Comparison of ENCODE assay signal across 8 cellular contexts in genomic region chr4:153345011-153345981, GRCh38. TPM values are rescaled to one million over a fixed set of nuclear protein-coding genes. Genes with fewer than 3 reads are reported as not detected.
DNase-seq lines count a peak whose midpoint lies in the region; ATAC-seq and TF ChIP-seq lines count a peak whose summit lies in the region.

No MANE protein-coding gene starts in this region.

- peaks cover 66% of the 10 kb centered on the region for H3K79me2 ChIP-seq in OCI-LY7 (ENCODE audit: insufficient read depth, low read depth, low read length)

- TF ChIP-seq EP300 in ovary (IDR thresholded peaks at IDR 0.05), result no peak
- no peak for TF ChIP-seq EP300 in upper lobe of left lung (IDR thresholded peaks at IDR 0.05)

- H3K4me3 ChIP-seq in CD4-positive, alpha-beta memory T cell (ENCODE audit: low read length in 2 of 2), result peak overlapping the region; percentile 86
- H3K4me3 ChIP-seq in OCI-LY7 (ENCODE audit: low read depth, low read length, poor library complexity, severe bottlenecking) (peak overlapping the region; percentile 87), ovary (peak overlapping the region; percentile 68), upper lobe of left lung (peak overlapping the region; percentile 60 to 96 (median 71))

- H3K4me2 ChIP-seq in OCI-LY7 (ENCODE audit: low read length), result peak overlapping the region; percentile 92

- H2AFZ ChIP-seq in OCI-LY7 (ENCODE audit: low read length), result no peak overlapping the region

- H3K36me3 Mint-ChIP-seq in CD4-positive, alpha-beta memory T cell, result peaks cover 0 to 3% of the 10 kb centered on the region in 2 donors
- H3K36me3 Mint-ChIP-seq in activated T-cell treated with anti-CD3 and anti-CD28 coated beads, Interleukin-2, amount 50 U/mL, for 72 hours (ENCODE audit: insufficient read depth in 2 of 2), result peaks cover 2 to 5% of the 10 kb centered on the region in 2 donors

- H3K4me1 Mint-ChIP-seq in CD4-positive, alpha-beta memory T cell, result peaks cover 9 to 28% (median 21%) of the 10 kb centered on the region in 4 donors
- peaks cover 42% of the 10 kb centered on the region for H3K4me1 Mint-ChIP-seq in activated T-cell treated with anti-CD3 and anti-CD28 coated beads, Interleukin-2, amount 50 U/mL, for 72 hours (ENCODE audit: low read depth)

- DNase-seq in CD4-positive, alpha-beta memory T cell, result peak; percentile 39 to 56 (median 52)
- DNase-seq in OCI-LY7 (ENCODE audit: low spot score) (peak; percentile 97), foreskin keratinocyte (peak; percentile 42 to 62), ovary (peak in 3 of 5 donors; percentile 12 to 44 (median 33)), upper lobe of left lung (peak in 1 of 2 donors; percentile 43)
- DNase-seq in activated T-cell treated with anti-CD3 and anti-CD28 coated beads, Interleukin-2, amount 50 U/mL, for 72 hours, result peak; percentile 55 to 56

- H3K27ac Mint-ChIP-seq in CD4-positive, alpha-beta memory T cell, result peak overlapping the region in 6 of 7 donors; percentile 7 to 86 (median 73)
- peak overlapping the region; percentile 62 for H3K27ac Mint-ChIP-seq in activated T-cell treated with anti-CD3 and anti-CD28 coated beads, Interleukin-2, amount 50 U/mL, for 72 hours

- intact Hi-C loops in CD4-positive, alpha-beta memory T cell (cut with micrococcal nuclease), result loop anchor here (1.0 to 10.0 kb wide), 5 partner anchors 123 to 1280 kb away; no protein-coding TSS in a partner anchor
- intact Hi-C loops in OCI-LY7 (cut with micrococcal nuclease; ENCODE audit: unreplicated experiment), result loop anchor here (1.0 to 2.0 kb wide), 3 partner anchors 81 to 122 kb away; no protein-coding TSS in a partner anchor
- intact Hi-C loops in ovary (cut with DNase I), result loop anchor here in 2 of 4 donors (2.0 to 10.0 kb wide), 4 partner anchors 110 to 232 kb away; partner anchors contain the start of gene TMEM131L (in 1 of the 2)

- H3K27me3 ChIP-seq in CD4-positive, alpha-beta memory T cell (ENCODE audit: insufficient read depth, low read length), result no peaks in the 10 kb centered on the region
- H3K27me3 ChIP-seq in foreskin keratinocyte, result no peaks in the 10 kb centered on the region
- H3K27me3 ChIP-seq in ovary, result no peaks in the 10 kb centered on the region
- no peaks in the 10 kb centered on the region for H3K27me3 ChIP-seq in upper lobe of left lung

- no peaks in the 10 kb centered on the region for H3K9me3 ChIP-seq in CD4-positive, alpha-beta memory T cell (ENCODE audit: control insufficient read depth in 1 of 2, low read length in 2 of 2)
- H3K9me3 ChIP-seq in OCI-LY7 (ENCODE audit: low read length) (no peaks in the 10 kb centered on the region), ovary (no peaks in the 10 kb centered on the region), upper lobe of left lung (no peaks in the 10 kb centered on the region)

- peak; percentile 34 for ATAC-seq in GM19438 (IDR thresholded peaks at IDR 0.05; ENCODE audit: low read depth, unreplicated experiment)
- peak; percentile 16 for ATAC-seq in HG03558 (IDR thresholded peaks at IDR 0.05; ENCODE audit: extremely low read depth, unreplicated experiment)
- ATAC-seq in activated T-cell treated with anti-CD3 and anti-CD28 coated beads, Interleukin-2, amount 50 U/mL, for 72 hours (replicated peaks in 1 of 2), result peak; percentile 44 to 54
- ATAC-seq in foreskin keratinocyte, result peak; percentile 63
- peak; percentile 64 to 71 for ATAC-seq in upper lobe of left lung (ENCODE audit: low FRiP score in 2 of 2)

- peaks cover 0 to 1% (median 0%) of the 10 kb centered on the region in 8 donors for H3K9me3 Mint-ChIP-seq in CD4-positive, alpha-beta memory T cell
- no peaks in the 10 kb centered on the region for H3K9me3 Mint-ChIP-seq in activated T-cell treated with anti-CD3 and anti-CD28 coated beads, Interleukin-2, amount 50 U/mL, for 72 hours

- H3K4me1 ChIP-seq in CD4-positive, alpha-beta memory T cell (ENCODE audit: insufficient read depth, low read length), result peaks cover 13% of the 10 kb centered on the region
- peaks cover 84% of the 10 kb centered on the region for H3K4me1 ChIP-seq in OCI-LY7 (ENCODE audit: insufficient read depth, low read length, poor library complexity, severe bottlenecking)
- peaks cover 12% of the 10 kb centered on the region for H3K4me1 ChIP-seq in foreskin keratinocyte
- no peaks in the 10 kb centered on the region for H3K4me1 ChIP-seq in ovary (ENCODE audit: insufficient read depth)
- H3K4me1 ChIP-seq in upper lobe of left lung, result peaks cover 12 to 27% (median 16%) of the 10 kb centered on the region in 4 donors

- no peaks in the 10 kb centered on the region for H3K27me3 Mint-ChIP-seq in CD4-positive, alpha-beta memory T cell
- H3K27me3 Mint-ChIP-seq in activated T-cell treated with anti-CD3 and anti-CD28 coated beads, Interleukin-2, amount 50 U/mL, for 72 hours (ENCODE audit: low read depth), result no peaks in the 10 kb centered on the region

- peak overlapping the region; percentile 54 for H3K27ac ChIP-seq in CD4-positive, alpha-beta memory T cell (ENCODE audit: low read depth, low read length)
- H3K27ac ChIP-seq in OCI-LY7 (ENCODE audit: low read depth, low read length, poor library complexity, severe bottlenecking) (peak overlapping the region; percentile 100), foreskin keratinocyte (peak overlapping the region; percentile 83), ovary (no peak overlapping the region), upper lobe of left lung (peak overlapping the region in 1 of 4 donors; percentile 50)

- no peak for TF ChIP-seq POLR2A in ovary (IDR thresholded peaks at IDR 0.05)
- TF ChIP-seq POLR2A in upper lobe of left lung (IDR thresholded peaks at IDR 0.05), result no peak

- POLR2A ChIA-PET in CD4-positive, alpha-beta memory T cell (lab: Charles Lee; ENCODE audit: partially characterized antibody), result interaction anchor here (0.7 to 2.1 kb wide), 5 partner anchors 10 to 229 kb away, joined by 3 to 7 read pairs (median 5); partner anchors contain the start of gene TMEM131L
- POLR2A ChIA-PET in OCI-LY7 (lab: Charles Lee), result interaction anchor here (0.5 to 6.3 kb wide), 48 partner anchors 9 to 699 kb away, joined by 3 to 168 read pairs (median 5); partner anchors contain the start of gene TMEM131L

- no peaks in the 10 kb centered on the region for H4K20me1 ChIP-seq in OCI-LY7 (ENCODE audit: insufficient read depth, low read length)

- TF ChIP-seq CTCF in OCI-LY7 (conservative IDR thresholded peaks at IDR 0.05; ENCODE audit: low read length) (peak; percentile 37; the same call in 1 of the 2 replicates), foreskin keratinocyte (conservative IDR thresholded peaks at IDR 0.05) (no peak), ovary (IDR thresholded peaks at IDR 0.05) (no peak), upper lobe of left lung (IDR thresholded peaks at IDR 0.05) (no peak)

- TSS peak; percentile 81 for BruUV-seq in OCI-LY7 (replicated peaks; lab: Mats Ljungman, UMichigan)

- H3K4me3 Mint-ChIP-seq in CD4-positive, alpha-beta memory T cell, result peak overlapping the region; percentile 90 to 98 (median 93)
- H3K4me3 Mint-ChIP-seq in activated T-cell treated with anti-CD3 and anti-CD28 coated beads, Interleukin-2, amount 50 U/mL, for 72 hours, result peak overlapping the region; percentile 90 to 91

- H3K9me2 ChIP-seq in OCI-LY7 (ENCODE audit: insufficient read depth, low read length), result no peaks in the 10 kb centered on the region

- CTCF ChIA-PET in CD4-positive, alpha-beta memory T cell (lab: Charles Lee; ENCODE audit: partially characterized antibody), result interaction anchor here (0.7 to 10.1 kb wide), 34 partner anchors 9 to 405 kb away, joined by 3 to 86 read pairs (median 4); partner anchors contain the start of gene TMEM131L
- CTCF ChIA-PET in OCI-LY7 (lab: Charles Lee; ENCODE audit: unreplicated experiment), result interaction anchor here (1.3 to 1.4 kb wide), 2 partner anchors 228 to 229 kb away, joined by 3 to 4 read pairs; no protein-coding TSS in a partner anchor

- WGBS in ovary, 3 donors, result 1% methylated on average over 44 of the region's 44 CpGs
- WGBS in upper lobe of left lung, 2 donors, result 1 to 5% methylated on average over 16 to 44 of the region's 44 CpGs

- H3K36me3 ChIP-seq in CD4-positive, alpha-beta memory T cell (ENCODE audit: insufficient read depth, low read length), result no peaks in the 10 kb centered on the region
- H3K36me3 ChIP-seq in OCI-LY7 (ENCODE audit: insufficient read depth, low read length) (peaks cover 14% of the 10 kb centered on the region), ovary (no peaks in the 10 kb centered on the region), upper lobe of left lung (no peaks in the 10 kb centered on the region)

RNA-seq across cellular contexts. Expression of gene MND1, which starts 0.8 kb away (rescaled TPM):
- not detected for total RNA-seq in CD4-positive, alpha-beta memory T cell
- under 1 TPM in 1 of 2 donors, not detected in 1; 0.34 TPM for polyA plus RNA-seq in CD4-positive, alpha-beta memory T cell
- 59.4 and 67.9 TPM in 2 replicates for total RNA-seq in OCI-LY7 (2014; rRNA removed; shearing (Covaris generic))
- 101 and 122 TPM in 2 replicates for total RNA-seq in OCI-LY7 (2022)
- 10 to 100 TPM; 29.8 to 38.4 TPM for total RNA-seq in activated T-cell treated with anti-CD3 and anti-CD28 coated beads, Interleukin-2, amount 50 U/mL, for 72 hours
- total RNA-seq in foreskin keratinocyte, result 10.8 and 15.6 TPM in 2 replicates
- 13.2 and 19.8 TPM in 2 replicates for polyA plus RNA-seq in foreskin keratinocyte
- total RNA-seq in ovary, result under 1 TPM in 3 of 7 donors, not detected in 4; 0.28 to 0.67 (median 0.36) TPM
- 1 to 10 TPM in 1 of 2 donors, under 1 TPM in 1; 0.59 to 3.7 TPM for polyA plus RNA-seq in ovary
- total RNA-seq in upper lobe of left lung, result 1 to 10 TPM in 4 of 6 donors, not detected in 2; 1.2 to 3.2 (median 1.3) TPM

Comparison
In these comparisons a context has a peak if more than half of its experiments do, and no peak if none do; other contexts are left out.
1. H3K27ac ChIP-seq: peak in CD4-positive, alpha-beta memory T cell (single experiment), OCI-LY7 (single experiment) and foreskin keratinocyte (single experiment); none in ovary (0 of 2).
2. ATAC-seq: peak in every context shown above with its lines; median percentile 68 in upper lobe of left lung; 63 in foreskin keratinocyte; 49 in activated T-cell treated with anti-CD3 and anti-CD28 coated beads, Interleukin-2, amount 50 U/mL, for 72 hours; 34 in GM19438; 16 in HG03558.
3. Peak in every context shown above with its lines, with median percentiles within 50 percentile points of each other: H3K4me3 ChIP-seq.